25 cellular contexts compared by ENCODE assay signal in the genomic region with DNA sequence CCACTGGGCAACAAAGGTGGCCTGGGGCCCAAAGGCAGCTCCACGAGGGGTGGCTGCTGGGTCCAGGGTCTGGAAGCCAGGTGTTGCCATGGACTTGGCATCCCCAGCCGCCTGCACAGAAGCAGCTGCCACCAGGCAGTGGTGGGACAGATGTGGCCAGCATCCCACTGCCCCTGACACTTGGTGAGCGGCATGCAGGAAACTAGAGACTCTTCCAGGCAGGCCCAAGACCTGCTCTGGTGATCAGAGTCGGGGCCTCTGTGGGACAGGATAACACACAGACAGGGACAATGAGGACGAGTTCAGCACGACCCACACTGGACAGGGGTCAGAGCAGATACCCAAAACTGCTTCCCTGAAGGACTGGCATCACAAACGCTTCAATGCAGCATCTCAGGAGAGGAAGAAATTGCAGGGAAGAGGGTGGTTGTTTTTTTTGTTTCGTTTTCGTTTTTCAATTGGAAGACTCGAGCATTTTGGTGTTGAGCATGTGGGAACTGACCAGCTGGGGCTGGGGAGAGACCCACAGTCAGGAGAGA. TPM values are rescaled to one million over a fixed set of nuclear protein-coding genes. Genes with fewer than 3 reads are reported as not detected.
DNase-seq lines count a peak whose midpoint lies in the region; TF ChIP-seq lines count a peak whose summit lies in the region.
"Had no signal": no experiment of that assay in that cellular context is flagged by ENCODE, and none has a peak within 500 bp of the region (broad histone marks: within the 10 kb centered on the region; RNA-seq: fewer than 3 reads in every experiment).

No MANE protein-coding gene starts in this region.

- H3K4me3 Mint-ChIP-seq in activated CD4-positive, alpha-beta T cell treated with anti-CD3 and anti-CD28 coated beads, Interleukin-2, amount 10 ng/mL, durations not matched to agents 7 days and 5 days = no peak overlapping the region
- no peak overlapping the region for H3K4me3 Mint-ChIP-seq in mesothelial cell of epicardium
- H3K4me3 Mint-ChIP-seq: activated CD4-positive, alpha-beta T cell treated with anti-CD3 and anti-CD28 coated beads for 36 hours; activated T-helper 17 cell treated with anti-CD3 and anti-CD28 coated beads, Interleukin-2, amount 50 U/mL, for 72 hours; immature natural killer cell; T-helper 2 cell treated with Interferon-gamma antibody and Interleukin-4, amounts not matched to agents 5 μg/mL and 100 μg/mL, for 36 hours had no signal

- no peaks in the 10 kb centered on the region for H3K9me3 ChIP-seq in HEK293 (ENCODE audit: control insufficient read depth, insufficient read depth, low read depth, low read length)
- no peaks in the 10 kb centered on the region for H3K9me3 ChIP-seq in osteoblast (ENCODE audit: low read depth, low read length)
- H3K9me3 ChIP-seq: gastroesophageal sphincter, psoas muscle had no signal

- peaks cover 5% of the 10 kb centered on the region for H3K79me2 ChIP-seq in osteoblast (ENCODE audit: insufficient read depth, low read length)

- peaks cover 4 to 9% of the 10 kb centered on the region in 2 experiments; a peak in 2 of 3 replicates for H3K36me3 ChIP-seq in HEK293 (ENCODE audit: control insufficient read depth in 2 of 2, insufficient read depth in 1 of 2, low read length in 2 of 2)
- no peaks in the 10 kb centered on the region for H3K36me3 ChIP-seq in osteoblast (ENCODE audit: insufficient read depth, low read length)
- H3K36me3 ChIP-seq: gastroesophageal sphincter had no signal

- H3K4me2 ChIP-seq in osteoblast (ENCODE audit: insufficient read depth, low read length) = no peak overlapping the region

- no peak for DNase-seq in activated CD4-positive, alpha-beta T cell treated with anti-CD3 and anti-CD28 coated beads, Interleukin-2, amount 10 ng/mL, durations not matched to agents 7 days and 5 days
- no peak for DNase-seq in activated CD4-positive, alpha-beta T cell treated with anti-CD3 and anti-CD28 coated beads, Interleukin-2, amount 50 U/mL, for 1 hour
- DNase-seq in RWPE1 (ENCODE audit: low spot score) (no peak), osteoblast (ENCODE audit: insufficient read length, low spot score, missing footprints) (peak; percentile 80), mesothelial cell of epicardium (ENCODE audit: low spot score in 2 of 2, unreplicated experiment in 2 of 2) (no peak), KG1 (lab: John Stamatoyannopoulos, UW) (no peak), anterior cingulate cortex (lab: John Stamatoyannopoulos, UW) (no peak)
- DNase-seq: 8988T; activated CD4-positive, alpha-beta T cell treated with anti-CD3 and anti-CD28 coated beads for 36 hours; CD4-positive, alpha-beta memory T cell; central memory CD4-positive, alpha-beta T cell; dermis blood vessel endothelial cell; hypothalamus; immature natural killer cell; IMR-90; NCI-H1436; NCI-H446; NCI-H82; psoas muscle; stimulated activated CD4-positive, alpha-beta T cell treated with anti-CD3 and anti-CD28 coated beads, Interleukin-15, amount 100 ng/mL, for 24 hours; stimulated activated naive CD4-positive, alpha-beta T cell treated with Interleukin-2 at 50 U/mL for 16 hours had no signal

- H3K27me3 ChIP-seq in osteoblast (ENCODE audit: insufficient read depth, low read length) = no peaks in the 10 kb centered on the region

- POLR2A ChIA-PET in activated CD4-positive, alpha-beta T cell treated with anti-CD3 and anti-CD28 coated beads, Interleukin-2, amount 10 ng/mL, durations not matched to agents 7 days and 5 days (lab: Charles Lee) = no interaction called here
- POLR2A ChIA-PET in HEK293 (lab: Yijun Ruan, JAX) = interaction anchor here (1.5 kb wide), 1 partner anchor 20 kb away, joined by 3 read pairs; no protein-coding TSS in a partner anchor
- POLR2A ChIA-PET in RWPE1 (lab: Yijun Ruan, JAX; ENCODE audit: low non-redundant PET) = no interaction called here

- H3K27ac Mint-ChIP-seq in activated CD4-positive, alpha-beta T cell treated with anti-CD3 and anti-CD28 coated beads, Interleukin-2, amount 10 ng/mL, durations not matched to agents 7 days and 5 days = peak overlapping the region; percentile 4
- H3K27ac Mint-ChIP-seq in mesothelial cell of epicardium = no peak overlapping the region
- H3K27ac Mint-ChIP-seq: activated CD4-positive, alpha-beta T cell treated with anti-CD3 and anti-CD28 coated beads for 36 hours; activated T-helper 17 cell treated with anti-CD3 and anti-CD28 coated beads, Interleukin-2, amount 50 U/mL, for 72 hours; CD4-positive, alpha-beta memory T cell; immature natural killer cell; T-helper 2 cell treated with Interferon-gamma antibody and Interleukin-4, amounts not matched to agents 5 μg/mL and 100 μg/mL, for 36 hours had no signal

- H3K36me3 Mint-ChIP-seq in activated CD4-positive, alpha-beta T cell treated with anti-CD3 and anti-CD28 coated beads, Interleukin-2, amount 10 ng/mL, durations not matched to agents 7 days and 5 days (ENCODE audit: low read depth) = peaks cover 7% of the 10 kb centered on the region
- no peaks in the 10 kb centered on the region for H3K36me3 Mint-ChIP-seq in mesothelial cell of epicardium

- H3K4me3 ChIP-seq in HEK293 (ENCODE audit: low read depth, low read length) (no peak overlapping the region), osteoblast (ENCODE audit: insufficient read depth, low read length) (no peak overlapping the region)
- H3K4me3 ChIP-seq: gastroesophageal sphincter, psoas muscle had no signal

- no peak for TF ChIP-seq CTCF in HEK293 (tag by site-specific recombination; IDR thresholded peaks at IDR 0.05)
- no peak for TF ChIP-seq CTCF in RWPE1 (conservative IDR thresholded peaks at IDR 0.05; ENCODE audit: low read depth)
- no peak for TF ChIP-seq CTCF in osteoblast (IDR thresholded peaks at IDR 0.05; ENCODE audit: extremely low read depth, low read depth, low read length)
- no peak for TF ChIP-seq CTCF in mesothelial cell of epicardium (IDR thresholded peaks at IDR 0.05; ENCODE audit: unreplicated experiment)

- H3K4me1 ChIP-seq in HEK293 (ENCODE audit: control insufficient read depth, insufficient read depth, low read length) (peaks cover 6% of the 10 kb centered on the region; the same call in 1 of the 2 replicates), osteoblast (ENCODE audit: insufficient read depth, low read length) (peaks cover 4% of the 10 kb centered on the region)

- H3K27me3 Mint-ChIP-seq in activated CD4-positive, alpha-beta T cell treated with anti-CD3 and anti-CD28 coated beads, Interleukin-2, amount 10 ng/mL, durations not matched to agents 7 days and 5 days = peaks cover 6% of the 10 kb centered on the region
- no peaks in the 10 kb centered on the region for H3K27me3 Mint-ChIP-seq in mesothelial cell of epicardium (ENCODE audit: low read depth)
- H3K27me3 Mint-ChIP-seq: activated CD4-positive, alpha-beta T cell treated with anti-CD3 and anti-CD28 coated beads for 36 hours; activated T-helper 17 cell treated with anti-CD3 and anti-CD28 coated beads, Interleukin-2, amount 50 U/mL, for 72 hours had no signal

- no peaks in the 10 kb centered on the region for H3K9me3 Mint-ChIP-seq in activated CD4-positive, alpha-beta T cell treated with anti-CD3 and anti-CD28 coated beads, Interleukin-2, amount 10 ng/mL, durations not matched to agents 7 days and 5 days
- H3K9me3 Mint-ChIP-seq in mesothelial cell of epicardium = no peaks in the 10 kb centered on the region
- H3K9me3 Mint-ChIP-seq: activated T-helper 17 cell treated with anti-CD3 and anti-CD28 coated beads, Interleukin-2, amount 50 U/mL, for 72 hours; immature natural killer cell; T-helper 2 cell treated with Interferon-gamma antibody and Interleukin-4, amounts not matched to agents 5 μg/mL and 100 μg/mL, for 36 hours had no signal

- CTCF ChIA-PET in activated CD4-positive, alpha-beta T cell treated with anti-CD3 and anti-CD28 coated beads, Interleukin-2, amount 10 ng/mL, durations not matched to agents 7 days and 5 days (lab: Charles Lee) = interaction anchor here (0.8 kb wide), 1 partner anchor 19 kb away, joined by 4 read pairs; no protein-coding TSS in a partner anchor
- CTCF ChIA-PET in HEK293 (lab: Yijun Ruan, JAX) (interaction anchor here (0.6 to 1.2 kb wide), 4 partner anchors 14 to 1157 kb away, joined by 3 read pairs; no protein-coding TSS in a partner anchor), RWPE1 (lab: Yijun Ruan, JAX) (interaction anchor here (0.7 kb wide), 1 partner anchor 345 kb away, joined by 6 read pairs; no protein-coding TSS in a partner anchor)

- peaks cover 30% of the 10 kb centered on the region for H3K4me1 Mint-ChIP-seq in activated CD4-positive, alpha-beta T cell treated with anti-CD3 and anti-CD28 coated beads, Interleukin-2, amount 10 ng/mL, durations not matched to agents 7 days and 5 days
- peaks cover 27% of the 10 kb centered on the region for H3K4me1 Mint-ChIP-seq in mesothelial cell of epicardium

- no peak overlapping the region for H2AFZ ChIP-seq in osteoblast (ENCODE audit: low read length)

- no peaks in the 10 kb centered on the region for H4K20me1 ChIP-seq in osteoblast (ENCODE audit: insufficient read depth, low read length)

- H3K27ac ChIP-seq in HEK293 (ENCODE audit: extremely low read depth, low read depth, low read length) (no peak overlapping the region), RWPE1 (peak overlapping the region; percentile 4; the same call in 1 of the 2 replicates), osteoblast (ENCODE audit: low read depth, low read length) (no peak overlapping the region)
- H3K27ac ChIP-seq: gastroesophageal sphincter, psoas muscle had no signal

TF ChIP-seq in HEK293, 187 proteins besides CTCF, POLR2A, EP300 and RAD21 (continues in another document):
- no peak for TF ChIP-seq KLF7 (tag by site-specific recombination; IDR thresholded peaks at IDR 0.05; ENCODE audit: borderline replicate concordance)

RNA-seq across cellular contexts. Expression of a gene that starts 34.1 kb away (rescaled TPM):
- total RNA-seq in activated CD4-positive, alpha-beta T cell treated with anti-CD3 and anti-CD28 coated beads, Interleukin-2, amount 10 ng/mL, durations not matched to agents 7 days and 5 days = 100 to 1,000 TPM; 110 to 132 TPM
- total RNA-seq in osteoblast = 46.0 and 52.5 TPM in 2 replicates
- 83.0 to 85.1 TPM (median 84.3 TPM) in 3 replicates for total RNA-seq in mesothelial cell of epicardium

RNA-seq across cellular contexts. Expression of a gene that starts 36.4 kb away (rescaled TPM):
- total RNA-seq in activated CD4-positive, alpha-beta T cell treated with anti-CD3 and anti-CD28 coated beads, Interleukin-2, amount 10 ng/mL, durations not matched to agents 7 days and 5 days = under 1 TPM; 0.73 to 0.99 TPM
- total RNA-seq in osteoblast (under 0.01 TPM in 1 of 2 replicates, not detected in the other), mesothelial cell of epicardium (28.2 to 30.6 TPM (median 28.8 TPM) in 3 replicates)
- total RNA-seq: dermis blood vessel endothelial cell, gastroesophageal sphincter, IMR-90, psoas muscle had no signal

RNA-seq across cellular contexts. Expression of a gene that starts 46.5 kb away (rescaled TPM):
- total RNA-seq in activated CD4-positive, alpha-beta T cell treated with anti-CD3 and anti-CD28 coated beads, Interleukin-2, amount 10 ng/mL, durations not matched to agents 7 days and 5 days = 10 to 100 TPM; 54.4 to 62.4 TPM
- total RNA-seq in osteoblast (22.1 and 25.7 TPM in 2 replicates), mesothelial cell of epicardium (39.7 to 40.4 TPM (median 40.2 TPM) in 3 replicates)

Comparison
In these comparisons a context has a peak if more than half of its experiments do, and no peak if none do; other contexts are left out.
1. RNA of a gene that starts 36.4 kb away (total RNA-seq): 28.2 to 30.6 TPM in mesothelial cell of epicardium; 0.73 to 0.99 TPM in activated CD4-positive, alpha-beta T cell treated with anti-CD3 and anti-CD28 coated beads, Interleukin-2, amount 10 ng/mL, durations not matched to agents 7 days and 5 days and under 0.01 TPM in osteoblast; every median in the first group is over 10 times any median in the second.